In genomic region chrX:20350598-20350997, GRCh38 we compare ENCODE assay signal across 29 cellular contexts.
"Had no signal": no experiment of that assay in that cellular context is flagged by ENCODE, and none has a peak within 500 bp of the region (broad histone marks: within the 10 kb centered on the region; RNA-seq: fewer than 3 reads in every experiment).

No MANE protein-coding gene starts in this region.

- DNase-seq: activated CD4-positive, alpha-beta memory T cell treated with anti-CD3 and anti-CD28 coated beads, Interleukin-2, amount 10 ng/mL, durations not matched to agents 7 days and 5 days; activated CD4-positive, alpha-beta T cell treated with anti-CD3 and anti-CD28 coated beads for 1 hour; activated CD4-positive, alpha-beta T cell treated with anti-CD3 and anti-CD28 coated beads, Interleukin-2, amount 10 ng/mL, durations not matched to agents 7 days and 5 days; activated CD8-positive, alpha-beta memory T cell treated with anti-CD3 and anti-CD28 coated beads, Interleukin-2, amount 50 U/mL, for 48 hours; activated gamma-delta T cell treated with Interleukin-2 at 50 U/mL for 16 hours; activated naive CD4-positive, alpha-beta T cell treated with anti-CD3 and anti-CD28 coated beads, Interleukin-2, amount 50 U/mL, for 16 hours; activated T-cell treated with anti-CD3 and anti-CD28 coated beads, Interleukin-2, amount 50 U/mL, for 4 hours; amniotic stem cell; brain microvascular endothelial cell; dorsolateral prefrontal cortex; effector memory CD4-positive, alpha-beta T cell; erythroblast; gastrocnemius medialis; glutamatergic neuron; left ventricle myocardium inferior; right lobe of liver; stimulated activated CD4-positive, alpha-beta T cell treated with anti-CD3 and anti-CD28 coated beads, Interleukin-12 subunit alpha, Interleukin-12 subunit beta, amount 100 ng/mL, for 4 hours; stimulated activated CD4-positive, alpha-beta T cell treated with anti-CD3 and anti-CD28 coated beads, Interleukin-4, amount 100 ng/mL, for 1 hour had no signal

- H3K4me3 Mint-ChIP-seq: activated CD4-positive, alpha-beta memory T cell treated with anti-CD3 and anti-CD28 coated beads, Interleukin-2, amount 10 ng/mL, durations not matched to agents 7 days and 5 days; activated CD4-positive, alpha-beta T cell treated with anti-CD3 and anti-CD28 coated beads, Interleukin-2, amount 10 ng/mL, durations not matched to agents 7 days and 5 days; activated T-cell treated with anti-CD3 and anti-CD28 coated beads, Interleukin-2, amount 50 U/mL, for 4 hours; activated T-helper 17 cell treated with anti-CD3 and anti-CD28 coated beads, Interleukin-2, amount 50 U/mL, for 72 hours; nephron; stimulated activated naive CD8-positive, alpha-beta T cell treated with anti-CD3 and anti-CD28 coated beads, Interleukin-15, Interleukin-2, amounts not matched to agents 100 ng/mL and 50 ng/mL, for 24 hours; type B pancreatic cell; WTC11 had no signal

- H3K27ac Mint-ChIP-seq: activated CD4-positive, alpha-beta memory T cell treated with anti-CD3 and anti-CD28 coated beads, Interleukin-2, amount 10 ng/mL, durations not matched to agents 7 days and 5 days; activated CD4-positive, alpha-beta T cell treated with anti-CD3 and anti-CD28 coated beads, Interleukin-2, amount 10 ng/mL, durations not matched to agents 7 days and 5 days; activated T-helper 17 cell treated with anti-CD3 and anti-CD28 coated beads, Interleukin-2, amount 50 U/mL, for 72 hours; nephron; progenitor cell of endocrine pancreas; stimulated activated naive CD8-positive, alpha-beta T cell treated with anti-CD3 and anti-CD28 coated beads, Interleukin-15, Interleukin-2, amounts not matched to agents 100 ng/mL and 50 ng/mL, for 24 hours; type B pancreatic cell; WTC11 had no signal

- ATAC-seq: activated T-cell treated with anti-CD3 and anti-CD28 coated beads, Interleukin-2, amount 50 U/mL, for 4 hours; activated T-helper 17 cell treated with anti-CD3 and anti-CD28 coated beads, Interleukin-2, amount 50 U/mL, for 72 hours; gastrocnemius medialis; right lobe of liver; WTC11 had no signal

- H3K4me1 Mint-ChIP-seq: activated T-helper 17 cell treated with anti-CD3 and anti-CD28 coated beads, Interleukin-2, amount 50 U/mL, for 72 hours; WTC11 had no signal

- H3K27me3 ChIP-seq: brain microvascular endothelial cell, gastrocnemius medialis, neutrophil, right lobe of liver, vagina had no signal

- H3K36me3 Mint-ChIP-seq: type B pancreatic cell, WTC11 had no signal

- H3K27ac ChIP-seq: brain microvascular endothelial cell, coronary artery, dorsolateral prefrontal cortex, gastrocnemius medialis, left ventricle myocardium inferior, neutrophil, right lobe of liver, thoracic aorta, vagina had no signal

- H3K9me3 Mint-ChIP-seq: activated CD4-positive, alpha-beta memory T cell treated with anti-CD3 and anti-CD28 coated beads, Interleukin-2, amount 10 ng/mL, durations not matched to agents 7 days and 5 days; activated CD4-positive, alpha-beta T cell treated with anti-CD3 and anti-CD28 coated beads, Interleukin-2, amount 10 ng/mL, durations not matched to agents 7 days and 5 days; activated T-cell treated with anti-CD3 and anti-CD28 coated beads, Interleukin-2, amount 50 U/mL, for 4 hours; activated T-helper 17 cell treated with anti-CD3 and anti-CD28 coated beads, Interleukin-2, amount 50 U/mL, for 72 hours; stimulated activated naive CD8-positive, alpha-beta T cell treated with anti-CD3 and anti-CD28 coated beads, Interleukin-15, Interleukin-2, amounts not matched to agents 100 ng/mL and 50 ng/mL, for 24 hours; type B pancreatic cell; WTC11 had no signal

- H3K27me3 Mint-ChIP-seq: activated CD4-positive, alpha-beta T cell treated with anti-CD3 and anti-CD28 coated beads, Interleukin-2, amount 10 ng/mL, durations not matched to agents 7 days and 5 days; progenitor cell of endocrine pancreas; stimulated activated naive CD8-positive, alpha-beta T cell treated with anti-CD3 and anti-CD28 coated beads, Interleukin-15, Interleukin-2, amounts not matched to agents 100 ng/mL and 50 ng/mL, for 24 hours; type B pancreatic cell had no signal

- H3K4me3 ChIP-seq: coronary artery, dorsolateral prefrontal cortex, gastrocnemius medialis, left ventricle myocardium inferior, lung, right lobe of liver, thoracic aorta, vagina had no signal

- H3K36me3 ChIP-seq: brain microvascular endothelial cell, gastrocnemius medialis, left ventricle myocardium inferior, neutrophil, right lobe of liver, thoracic aorta, vagina had no signal

- H3K4me1 ChIP-seq: gastrocnemius medialis, right lobe of liver, vagina had no signal

- H3K9me3 ChIP-seq: gastrocnemius medialis, left ventricle myocardium inferior, neutrophil, right lobe of liver, thoracic aorta, vagina had no signal
